Comparison of ENCODE assay signal across 9 cellular contexts in genomic region chr2:33476793-33477190, GRCh38. TPM values are rescaled to one million over a fixed set of nuclear protein-coding genes. Genes with fewer than 3 reads are reported as not detected.
A peak's percentile ranks its signal among the peaks of the same experiment; 100 is the strongest.
DNase-seq lines count a peak whose midpoint lies in the region; ATAC-seq, FAIRE-seq and TF ChIP-seq lines count a peak whose summit lies in the region.
"Had no signal": no experiment of that assay in that cellular context is flagged by ENCODE, and none has a peak within 500 bp of the region (broad histone marks: within the 10 kb centered on the region; RNA-seq: fewer than 3 reads in every experiment).

No MANE protein-coding gene starts in this region.

- TF ChIP-seq CTCF in cardiac muscle cell (IDR thresholded peaks at IDR 0.05; ENCODE audit: low read depth, low read length) (no peak), brain microvascular endothelial cell (IDR thresholded peaks at IDR 0.05; ENCODE audit: low read depth, low read length, missing control alignments) (no peak)

- H3K23ac ChIP-seq in mesendoderm (ENCODE audit: low read length), result no peak overlapping the region

- H2BK15ac ChIP-seq in mesendoderm (replicated peaks; ENCODE audit: low read depth), result no peak overlapping the region

- H2AK5ac ChIP-seq in mesendoderm (ENCODE audit: low read length), result no peak overlapping the region

- H2BK5ac ChIP-seq in mesendoderm (ENCODE audit: low read length), result no peak overlapping the region

- ATAC-seq in left cardiac atrium, result no peak

- no peak overlapping the region for H4K8ac ChIP-seq in mesendoderm (ENCODE audit: low read depth, low read length)

- H3K27me3 ChIP-seq in cardiac muscle cell (no peaks in the 10 kb centered on the region), brain microvascular endothelial cell (replicated peaks) (no peaks in the 10 kb centered on the region), mesendoderm (ENCODE audit: insufficient read depth, low read length, poor library complexity) (no peaks in the 10 kb centered on the region)

- in situ Hi-C loops in brain microvascular endothelial cell (cut with HindIII; ENCODE audit: low pct_ligation_motif_present, low sequenced_read_pairs), result no loop called here

- H3K4me1 ChIP-seq in cardiac muscle cell (ENCODE audit: low read depth) (peaks cover 32% of the 10 kb centered on the region), mesendoderm (ENCODE audit: control insufficient read depth, low read depth, low read length) (peaks cover 5% of the 10 kb centered on the region), urinary bladder (ENCODE audit: insufficient read depth) (no peaks in the 10 kb centered on the region)

- DNase-seq in cardiac muscle cell (ENCODE audit: low read depth in 1 of 2, low spot score in 1 of 2) (no peak), left cardiac atrium (no peak), brain microvascular endothelial cell (no peak), mesendoderm (no peak), HTR-8/SVneo (ENCODE audit: insufficient read length, low spot score) (no peak), NCI-H1694 treated with DMSO at 0.1 percent for 48 hours (lab: John Stamatoyannopoulos, UW) (no peak), NCI-H748 (lab: John Stamatoyannopoulos, UW; ENCODE audit: unreplicated experiment) (no peak)

- H3K9me3 ChIP-seq in cardiac muscle cell (ENCODE audit: low read depth), result no peaks in the 10 kb centered on the region

- H2BK120ac ChIP-seq in mesendoderm (ENCODE audit: low read depth, low read length), result no peak overlapping the region

- intact Hi-C loops in left cardiac atrium (cut with DNase I), result loop anchor here in 1 of 2 donors (5.0 to 10.0 kb wide), 2 partner anchors 58 to 111 kb away; no protein-coding TSS in a partner anchor

- no peak overlapping the region for H4K5ac ChIP-seq in mesendoderm (ENCODE audit: low read length)

- H3K79me2 ChIP-seq in mesendoderm (ENCODE audit: control insufficient read depth, insufficient read depth, low read length), result no peaks in the 10 kb centered on the region

- H3K4ac ChIP-seq in mesendoderm (ENCODE audit: low read depth, low read length), result no peak overlapping the region

- peak overlapping the region; percentile 68 for H3K56ac ChIP-seq in mesendoderm (ENCODE audit: low read length)

- peak overlapping the region; percentile 26 for H3K4me3 ChIP-seq in cardiac muscle cell
- H3K4me3 ChIP-seq in brain microvascular endothelial cell (ENCODE audit: low read depth, low read length), result peak overlapping the region; percentile 66
- no peak overlapping the region for H3K4me3 ChIP-seq in mesendoderm (ENCODE audit: low read length)
- H3K4me3 ChIP-seq in urinary bladder (ENCODE audit: low read depth, low read length), result peak overlapping the region; percentile 44

- peak overlapping the region; percentile 92 for H3K27ac ChIP-seq in cardiac muscle cell
- H3K27ac ChIP-seq in brain microvascular endothelial cell, result no peak overlapping the region
- H3K27ac ChIP-seq in mesendoderm (ENCODE audit: low read depth, low read length), result no peak overlapping the region
- H3K27ac ChIP-seq in urinary bladder (ENCODE audit: low read depth), result no peak overlapping the region

- no peak for FAIRE-seq in HTR-8/SVneo (lab: Jason Lieb, UNC)
- FAIRE-seq: small intestine had no signal

- no peak overlapping the region for H3K9ac ChIP-seq in mesendoderm (ENCODE audit: low read length)

- H3K4me2 ChIP-seq in mesendoderm (ENCODE audit: low read length), result no peak overlapping the region

- H3K36me3 ChIP-seq in cardiac muscle cell (no peaks in the 10 kb centered on the region), brain microvascular endothelial cell (replicated peaks) (no peaks in the 10 kb centered on the region), mesendoderm (ENCODE audit: control insufficient read depth, insufficient read depth, low read length) (no peaks in the 10 kb centered on the region), urinary bladder (ENCODE audit: insufficient read depth) (no peaks in the 10 kb centered on the region)

- no peaks in the 10 kb centered on the region for H3K79me1 ChIP-seq in mesendoderm (ENCODE audit: low read length)

- no CpG with 5 or more reads among the region's 4 CpGs for WGBS in mesendoderm (ENCODE audit: extremely low coverage, insufficient coverage, low lambda C conversion rate)
- WGBS in urinary bladder, result 10% methylated on average over 4 of the region's 4 CpGs

- no peak overlapping the region for H3K18ac ChIP-seq in mesendoderm (ENCODE audit: low read length)

RNA-seq across cellular contexts. Expression of gene RASGRP3, which starts 0.3 kb away (rescaled TPM):
- 19.8 and 25.4 TPM in 2 replicates for total RNA-seq in cardiac muscle cell
- polyA plus RNA-seq in cardiac muscle cell, result 21.3 and 46.3 TPM in 2 replicates
- 10 to 100 TPM; 39.9 to 53.7 TPM for total RNA-seq in left cardiac atrium
- 0.55 TPM for polyA plus RNA-seq in mesendoderm (2013, experiment 1 of 2)
- polyA plus RNA-seq in mesendoderm (2013, experiment 2 of 2), result 0.29 TPM
- 28.5 TPM for total RNA-seq in urinary bladder
- 2.3 TPM for polyA plus RNA-seq in urinary bladder
